In the genomic region with DNA sequence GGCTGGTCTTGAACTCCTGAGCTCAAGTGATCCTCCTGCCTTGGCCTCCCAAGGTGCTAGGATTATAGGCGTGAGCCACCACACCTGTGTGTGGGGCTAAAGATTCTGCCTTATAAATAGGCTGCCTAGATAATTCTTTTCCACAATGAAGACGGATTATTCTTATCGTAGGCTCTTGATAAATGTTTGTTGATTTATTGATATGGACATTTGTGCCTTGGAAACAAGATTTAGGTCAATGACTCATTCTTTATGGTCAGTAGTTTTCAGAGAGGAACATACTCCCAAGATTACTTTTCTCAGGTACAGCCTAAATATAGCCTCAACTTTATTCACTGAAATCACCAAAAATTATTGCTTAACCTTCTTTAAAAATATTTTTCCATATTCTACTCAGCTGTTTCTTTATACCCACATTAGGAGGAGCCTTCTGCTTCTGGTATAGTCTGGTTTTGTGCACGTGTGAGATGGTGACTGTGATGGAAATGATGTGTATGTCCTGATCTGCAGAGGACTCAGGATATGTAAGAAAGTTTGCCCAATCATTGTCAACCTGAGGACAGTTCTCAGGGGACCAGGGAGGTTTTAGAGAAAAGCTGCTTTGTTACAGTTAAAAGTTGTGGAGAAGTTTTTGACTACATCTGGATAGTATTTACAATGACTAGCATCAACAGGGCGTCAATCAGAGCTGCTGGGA, we compare ENCODE assay signal across 21 cellular contexts.
DNase-seq lines count a peak whose midpoint lies in the region; ATAC-seq, FAIRE-seq and TF ChIP-seq lines count a peak whose summit lies in the region.
"Had no signal": no experiment of that assay in that cellular context is flagged by ENCODE, and none has a peak within 500 bp of the region (broad histone marks: within the 10 kb centered on the region; RNA-seq: fewer than 3 reads in every experiment).

No MANE protein-coding gene starts in this region.

- no peaks in the 10 kb centered on the region for H3K79me2 ChIP-seq in GM23248 (ENCODE audit: insufficient read depth)
- no peaks in the 10 kb centered on the region for H3K79me2 ChIP-seq in fibroblast of lung (ENCODE audit: control insufficient read depth, insufficient read depth, low read length)

- no peaks in the 10 kb centered on the region for H3K27me3 ChIP-seq in GM23248 (replicated peaks; ENCODE audit: insufficient read depth)
- no peaks in the 10 kb centered on the region for H3K27me3 ChIP-seq in fibroblast of lung (ENCODE audit: control insufficient read depth, insufficient read depth, low read length)
- H3K27me3 ChIP-seq in pancreas, result no peaks in the 10 kb centered on the region

- H3K9ac ChIP-seq in GM23248 (no peak overlapping the region), fibroblast of lung (ENCODE audit: insufficient read depth, low read length) (no peak overlapping the region)

- H3K4me2 ChIP-seq in GM23248 (ENCODE audit: unreplicated experiment) (no peak overlapping the region), fibroblast of lung (ENCODE audit: extremely low read depth, insufficient read depth, low read length) (no peak overlapping the region)

- DNase-seq in GM23248, result peak; percentile 10
- peak; percentile 66 for DNase-seq in amniotic epithelial cell (ENCODE audit: low read depth)
- DNase-seq in fibroblast of lung (ENCODE audit: low read depth in 2 of 2), result peak; percentile 67 to 72
- DNase-seq in pancreas, result no peak
- DNase-seq in COLO829 (ENCODE audit: low spot score), result no peak
- no peak for DNase-seq in NCI-H510A treated with DMSO at 0.1 percent for 48 hours (lab: John Stamatoyannopoulos, UW)
- no peak for DNase-seq in T-helper 2 cell
- no peak for DNase-seq in retina
- DNase-seq: CD4-positive, alpha-beta memory T cell; GOT3; Karpas-422; MM.1S; NCI-H1092 treated with DMSO at 0.1 percent for 48 hours; NCI-H146; NCI-H2081 treated with DMSO at 0.1 percent for 48 hours; NCI-H748 treated with DMSO at 0.1 percent for 48 hours; NK-92 treated with Interleukin-12 subunit alpha and Interleukin-12 subunit beta, amount 100 ng/mL, for 24 hours; RPMI8226; SHP77 treated with DMSO at 0.1 percent for 48 hours had no signal

- H3K4me3 ChIP-seq in GM23248, result no peak overlapping the region
- no peak overlapping the region for H3K4me3 ChIP-seq in fibroblast of lung (replicated peaks in 1 of 4; ENCODE audit: control extremely low read depth in 1 of 4, insufficient read depth in 1 of 4, low read depth in 3 of 4, low read length in 4 of 4)
- no peak overlapping the region for H3K4me3 ChIP-seq in pancreas

- intact Hi-C loops in pancreas (cut with DNase I), result no loop called here

- FAIRE-seq in pancreas (lab: Jason Lieb, UNC), result no peak
- FAIRE-seq: GM12891, GM19239 had no signal

- H3K27ac ChIP-seq in GM23248, result no peak overlapping the region
- H3K27ac ChIP-seq in fibroblast of lung (ENCODE audit: insufficient read depth, low read length), result no peak overlapping the region
- H3K27ac ChIP-seq in pancreas, result no peak overlapping the region

- peaks cover 4% of the 10 kb centered on the region; the same call in 1 of the 2 replicates for H3F3A ChIP-seq in GM23248 (ENCODE audit: insufficient read depth)

- TF ChIP-seq CTCF in fibroblast of lung (conservative IDR thresholded peaks at IDR 0.05 in 1 of 2, IDR thresholded peaks at IDR 0.05 in 1 of 2; ENCODE audit: low read depth in 1 of 2, low read length in 2 of 2), result no peak
- TF ChIP-seq CTCF in pancreas (IDR thresholded peaks at IDR 0.05), result no peak

- H3K4me1 ChIP-seq in GM23248 (ENCODE audit: insufficient read depth) (peaks cover 14% of the 10 kb centered on the region), fibroblast of lung (ENCODE audit: control insufficient read depth, extremely low read depth, insufficient read depth, low read length) (no peaks in the 10 kb centered on the region), pancreas (peaks cover 0 to 5% (median 0%) of the 10 kb centered on the region in 3 donors)

- H2AFZ ChIP-seq in GM23248 (no peak overlapping the region), fibroblast of lung (ENCODE audit: low read length) (no peak overlapping the region)

- no peaks in the 10 kb centered on the region for H4K20me1 ChIP-seq in GM23248 (ENCODE audit: insufficient read depth)
- no peaks in the 10 kb centered on the region for H4K20me1 ChIP-seq in fibroblast of lung (ENCODE audit: control insufficient read depth, extremely low read depth, insufficient read depth, low read length)

- H3K9me2 ChIP-seq in GM23248 (ENCODE audit: insufficient read depth), result no peaks in the 10 kb centered on the region

- no peaks in the 10 kb centered on the region for H3K36me3 ChIP-seq in GM23248 (ENCODE audit: low read depth)
- H3K36me3 ChIP-seq in fibroblast of lung (ENCODE audit: control insufficient read depth, insufficient read depth, low read length), result no peaks in the 10 kb centered on the region
- H3K36me3 ChIP-seq in pancreas, result no peaks in the 10 kb centered on the region

- H3K9me3 ChIP-seq in GM23248 (ENCODE audit: low read depth) (no peaks in the 10 kb centered on the region), fibroblast of lung (ENCODE audit: control insufficient read depth, insufficient read depth, low read depth, low read length) (no peaks in the 10 kb centered on the region), pancreas (no peaks in the 10 kb centered on the region)

- 78 to 79% methylated on average over 5 of the region's 5 CpGs for WGBS in GM23248 (ENCODE audit: low coverage in 1 of 2, low lambda C conversion rate in 2 of 2, missing lambda C conversion rate in 2 of 2), 2 experiments
- 44 to 48% methylated on average over 5 of the region's 5 CpGs for WGBS in pancreas, 2 donors

- in situ Hi-C loops in GM23248 (cut with MboI), result no loop called here

- peak; percentile 49 to 78 (median 68) for ATAC-seq in pancreas

Comparison
In these comparisons a context has a peak if more than half of its experiments do, and no peak if none do; other contexts are left out.
1. DNase-seq: peak in GM23248 (single experiment), amniotic epithelial cell (single experiment) and fibroblast of lung (2 of 2); none in pancreas (0 of 6), COLO829 (single experiment), NCI-H510A treated with DMSO at 0.1 percent for 48 hours (single experiment), T-helper 2 cell (0 of 5) and retina (single experiment).